ENCODE assay signal across 35 cellular contexts in genomic region chr1:115493834-115494233, GRCh38.
"Had no signal": no experiment of that assay in that cellular context is flagged by ENCODE, and none has a peak within 500 bp of the region (broad histone marks: within the 10 kb centered on the region; RNA-seq: fewer than 3 reads in every experiment).

No MANE protein-coding gene starts in this region.

- H3K36me3 Mint-ChIP-seq: activated CD8-positive, alpha-beta memory T cell treated with anti-CD3 and anti-CD28 coated beads, Interleukin-2, amount 10 ng/mL, durations not matched to agents 7 days and 5 days; activated naive CD4-positive, alpha-beta T cell treated with anti-CD3 and anti-CD28 coated beads, Interleukin-2, amount 10 ng/mL, durations not matched to agents 7 days and 5 days; activated naive CD8-positive, alpha-beta T cell; brain had no signal

- H3K9ac ChIP-seq: KMS-11 had no signal

- H3K4me2 ChIP-seq: KMS-11 had no signal

- H3K27ac Mint-ChIP-seq: activated CD4-positive, alpha-beta memory T cell treated with anti-CD3 and anti-CD28 coated beads, Interleukin-2, amount 10 ng/mL, durations not matched to agents 7 days and 5 days; activated CD8-positive, alpha-beta memory T cell treated with anti-CD3 and anti-CD28 coated beads, Interleukin-2, amount 10 ng/mL, durations not matched to agents 7 days and 5 days; activated naive CD4-positive, alpha-beta T cell treated with anti-CD3 and anti-CD28 coated beads, Interleukin-2, amount 10 ng/mL, durations not matched to agents 7 days and 5 days; activated naive CD8-positive, alpha-beta T cell; activated naive CD8-positive, alpha-beta T cell treated with anti-CD3 and anti-CD28 coated beads, Interleukin-2, amount 50 U/mL, for 24 hours; brain had no signal

- H3K27ac ChIP-seq: KMS-11, WERI-Rb-1 had no signal

- H3K4me1 Mint-ChIP-seq: activated CD4-positive, alpha-beta memory T cell treated with anti-CD3 and anti-CD28 coated beads, Interleukin-2, amount 10 ng/mL, durations not matched to agents 7 days and 5 days; activated CD8-positive, alpha-beta memory T cell treated with anti-CD3 and anti-CD28 coated beads, Interleukin-2, amount 10 ng/mL, durations not matched to agents 7 days and 5 days; activated naive CD4-positive, alpha-beta T cell treated with anti-CD3 and anti-CD28 coated beads, Interleukin-2, amount 10 ng/mL, durations not matched to agents 7 days and 5 days; activated naive CD8-positive, alpha-beta T cell treated with anti-CD3 and anti-CD28 coated beads, Interleukin-2, amount 50 U/mL, for 24 hours; brain had no signal

- H3K27me3 Mint-ChIP-seq: activated CD4-positive, alpha-beta memory T cell treated with anti-CD3 and anti-CD28 coated beads, Interleukin-2, amount 10 ng/mL, durations not matched to agents 7 days and 5 days; activated naive CD4-positive, alpha-beta T cell treated with anti-CD3 and anti-CD28 coated beads, Interleukin-2, amount 10 ng/mL, durations not matched to agents 7 days and 5 days; activated naive CD8-positive, alpha-beta T cell had no signal

- H3K9me3 Mint-ChIP-seq: activated CD4-positive, alpha-beta memory T cell treated with anti-CD3 and anti-CD28 coated beads, Interleukin-2, amount 10 ng/mL, durations not matched to agents 7 days and 5 days; activated naive CD4-positive, alpha-beta T cell treated with anti-CD3 and anti-CD28 coated beads, Interleukin-2, amount 10 ng/mL, durations not matched to agents 7 days and 5 days; activated naive CD8-positive, alpha-beta T cell treated with anti-CD3 and anti-CD28 coated beads, Interleukin-2, amount 50 U/mL, for 24 hours had no signal

- DNase-seq: activated CD4-positive, alpha-beta memory T cell treated with anti-CD3 and anti-CD28 coated beads, Interleukin-2, amount 10 ng/mL, durations not matched to agents 7 days and 5 days; activated CD4-positive, alpha-beta T cell treated with anti-CD3 and anti-CD28 coated beads for 1 hour; activated CD4-positive, alpha-beta T cell treated with anti-CD3 and anti-CD28 coated beads for 48 hours; activated CD4-positive, CD25-positive, alpha-beta regulatory T cell; activated CD8-positive, alpha-beta memory T cell treated with anti-CD3 and anti-CD28 coated beads for 24 hours; activated CD8-positive, alpha-beta memory T cell treated with anti-CD3 and anti-CD28 coated beads, Interleukin-2, amount 10 ng/mL, durations not matched to agents 7 days and 5 days; activated CD8-positive, alpha-beta memory T cell treated with anti-CD3 and anti-CD28 coated beads, Interleukin-2, amount 50 U/mL, for 48 hours; activated effector memory CD4-positive, alpha-beta T cell treated with Interleukin-2 at 50 U/mL for 16 hours; activated naive CD4-positive, alpha-beta T cell treated with anti-CD3 and anti-CD28 coated beads, Interleukin-2, amount 10 ng/mL, durations not matched to agents 7 days and 5 days; activated naive CD8-positive, alpha-beta T cell treated with anti-CD3 and anti-CD28 coated beads, Interleukin-2, amount 50 U/mL, for 24 hours; activated T-cell treated with anti-CD3 and anti-CD28 coated beads, Interleukin-2, amount 50 U/mL, for 48 hours; anterior cingulate cortex; central memory CD4-positive, alpha-beta T cell; MM.1S; MV-4-11; NCI-H1092; NCI-H1436 treated with DMSO at 0.1 percent for 48 hours; NCI-H1694 treated with DMSO at 0.1 percent for 48 hours; NCI-H2029; NCI-H2171 treated with DMSO at 0.1 percent for 48 hours; NCI-H2227 treated with DMSO at 0.1 percent for 48 hours; NCI-H446; NCI-H510A treated with DMSO at 0.1 percent for 48 hours; NCI-H526 treated with DMSO at 0.1 percent for 48 hours; NCI-H774; SW 1271; T-helper 1 cell; T-helper 2 cell; T1000; WERI-Rb-1 had no signal

- H3K36me3 ChIP-seq: WERI-Rb-1 had no signal

- H3K4me3 Mint-ChIP-seq: activated CD4-positive, alpha-beta memory T cell treated with anti-CD3 and anti-CD28 coated beads, Interleukin-2, amount 10 ng/mL, durations not matched to agents 7 days and 5 days; activated CD8-positive, alpha-beta memory T cell treated with anti-CD3 and anti-CD28 coated beads, Interleukin-2, amount 10 ng/mL, durations not matched to agents 7 days and 5 days; activated naive CD4-positive, alpha-beta T cell treated with anti-CD3 and anti-CD28 coated beads, Interleukin-2, amount 10 ng/mL, durations not matched to agents 7 days and 5 days; activated naive CD8-positive, alpha-beta T cell; activated naive CD8-positive, alpha-beta T cell treated with anti-CD3 and anti-CD28 coated beads, Interleukin-2, amount 50 U/mL, for 24 hours; brain had no signal

- ATAC-seq: activated CD8-positive, alpha-beta memory T cell treated with anti-CD3 and anti-CD28 coated beads, Interleukin-2, amount 10 ng/mL, durations not matched to agents 7 days and 5 days; activated naive CD8-positive, alpha-beta T cell treated with anti-CD3 and anti-CD28 coated beads, Interleukin-2, amount 50 U/mL, for 24 hours; Panc1; Right ventricle myocardium inferior had no signal
